Comparison of ENCODE assay signal across 10 cellular contexts in genomic region chr4:6891436-6892170, GRCh38. TPM values are rescaled to one million over a fixed set of nuclear protein-coding genes. Genes with fewer than 3 reads are reported as not detected.
A peak's percentile ranks its signal among the peaks of the same experiment; 100 is the strongest.
DNase-seq lines count a peak whose midpoint lies in the region; ATAC-seq and TF ChIP-seq lines count a peak whose summit lies in the region.
"Had no signal": no experiment of that assay in that cellular context is flagged by ENCODE, and none has a peak within 500 bp of the region (broad histone marks: within the 10 kb centered on the region; RNA-seq: fewer than 3 reads in every experiment).

No MANE protein-coding gene starts in this region.

- H2AFZ ChIP-seq in smooth muscle cell (ENCODE audit: low read depth): no peak overlapping the region

- H3F3A ChIP-seq in smooth muscle cell (ENCODE audit: low read depth): no peaks in the 10 kb centered on the region

- H3K27ac ChIP-seq in SJCRH30 (no peak overlapping the region), smooth muscle cell (ENCODE audit: low read depth) (no peak overlapping the region)

- H3K4me3 ChIP-seq in SJCRH30 (peak overlapping the region; percentile 12; the same call in 1 of the 2 replicates), fibroblast of pulmonary artery (replicated peaks; ENCODE audit: low read depth, low read length) (no peak overlapping the region), smooth muscle cell (no peak overlapping the region)

- DNase-seq in SIG-M5 treated with dmso at 0.1 percent for 504 hours (lab: John Stamatoyannopoulos, UW; ENCODE audit: unreplicated experiment) (peak; percentile 27), SIG-M5 (lab: John Stamatoyannopoulos, UW) (no peak), SJCRH30 (no peak), fibroblast of pulmonary artery (ENCODE audit: low read depth) (peak; percentile 22), smooth muscle cell (lab: John Stamatoyannopoulos, UW; ENCODE audit: unreplicated experiment) (no peak), NCI-H1105 treated with DMSO at 0.1 percent for 48 hours (lab: John Stamatoyannopoulos, UW) (no peak), AG20443 (ENCODE audit: low spot score) (no peak)
- DNase-seq: 8988T; stimulated activated CD4-positive, alpha-beta T cell treated with anti-CD3 and anti-CD28 coated beads, Interleukin-4, amount 100 ng/mL, for 1 hour had no signal

- peak overlapping the region; percentile 36 for H3K4me2 ChIP-seq in smooth muscle cell

- H4K20me1 ChIP-seq in smooth muscle cell (ENCODE audit: low read depth): no peaks in the 10 kb centered on the region

- H3K9me3 ChIP-seq in SJCRH30 (replicated peaks) (no peaks in the 10 kb centered on the region), smooth muscle cell (replicated peaks; ENCODE audit: low read depth) (no peaks in the 10 kb centered on the region)

- H3K9ac ChIP-seq in smooth muscle cell (ENCODE audit: low read depth): no peak overlapping the region

- H3K4me1 ChIP-seq in SJCRH30 (peaks cover 3% of the 10 kb centered on the region; the same call in 1 of the 2 replicates), smooth muscle cell (ENCODE audit: low read depth) (no peaks in the 10 kb centered on the region)

- H3K27me3 ChIP-seq in SJCRH30 (no peaks in the 10 kb centered on the region), smooth muscle cell (ENCODE audit: low read depth) (no peaks in the 10 kb centered on the region)

- TF ChIP-seq CTCF in fibroblast of pulmonary artery (IDR thresholded peaks at IDR 0.05; ENCODE audit: low read length, missing control alignments) (no peak), smooth muscle cell (IDR thresholded peaks at IDR 0.05; ENCODE audit: borderline replicate concordance, insufficient read depth, poor library complexity, severe bottlenecking) (no peak)

- no peaks in the 10 kb centered on the region for H3K36me3 ChIP-seq in SJCRH30
- H3K36me3 ChIP-seq in smooth muscle cell (ENCODE audit: low read depth): no peaks in the 10 kb centered on the region

- ATAC-seq in GM18858 (IDR thresholded peaks at IDR 0.05; ENCODE audit: unreplicated experiment): no peak

- H3K79me2 ChIP-seq in smooth muscle cell (ENCODE audit: low read depth): no peaks in the 10 kb centered on the region

- 82% methylated on average over 10 of the region's 10 CpGs for whole genome bisulfite sequencing in smooth muscle cell (ENCODE audit: low lambda C conversion rate)

RNA-seq across cellular contexts. Expression of gene TBC1D14, which starts 18.0 kb away (rescaled TPM):
- 54.5 and 58.0 TPM in 2 replicates for total RNA-seq in SJCRH30 (2014; rRNA removed; shearing (Covaris generic))
- 24.4 and 31.6 TPM in 2 replicates for total RNA-seq in smooth muscle cell
- 13.0 and 20.9 TPM in 2 replicates for polyA plus RNA-seq in smooth muscle cell

Comparison
In these comparisons a context has a peak if more than half of its experiments do, and no peak if none do; other contexts are left out.
1. DNase-seq: peak in SIG-M5 treated with dmso at 0.1 percent for 504 hours (single experiment) and fibroblast of pulmonary artery (single experiment); none in SIG-M5 (single experiment), SJCRH30 (0 of 2), smooth muscle cell (single experiment), NCI-H1105 treated with DMSO at 0.1 percent for 48 hours (single experiment) and AG20443 (single experiment).